Comparison of ENCODE assay signal across 1 cellular context in the genomic region with DNA sequence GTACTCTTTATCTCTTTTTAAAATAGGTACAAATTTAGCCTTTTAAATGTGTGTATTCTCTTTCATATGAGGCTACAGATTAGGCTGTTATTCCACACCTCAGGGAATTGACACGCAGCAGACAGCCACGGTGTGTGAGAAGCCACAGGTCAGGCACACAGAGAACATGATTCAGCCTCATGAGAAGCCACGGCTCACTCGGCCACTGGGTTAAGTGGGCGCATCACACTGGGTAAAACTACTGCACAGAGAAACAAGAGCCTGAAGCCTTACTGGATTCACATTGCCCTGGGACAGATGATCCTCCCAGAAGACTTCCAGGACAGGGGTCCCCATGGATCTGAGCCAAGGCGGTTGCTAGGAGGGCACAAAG.
TF ChIP-seq lines count a peak whose summit lies in the region.

No MANE protein-coding gene starts in this region.

TF ChIP-seq in SK-N-SH treated with all-trans-retinoic acid at 6 μM for 48 hours, 23 proteins besides CTCF, POLR2A, EP300 and RAD21 (continued from another document):
- TF ChIP-seq, protein P1, sequence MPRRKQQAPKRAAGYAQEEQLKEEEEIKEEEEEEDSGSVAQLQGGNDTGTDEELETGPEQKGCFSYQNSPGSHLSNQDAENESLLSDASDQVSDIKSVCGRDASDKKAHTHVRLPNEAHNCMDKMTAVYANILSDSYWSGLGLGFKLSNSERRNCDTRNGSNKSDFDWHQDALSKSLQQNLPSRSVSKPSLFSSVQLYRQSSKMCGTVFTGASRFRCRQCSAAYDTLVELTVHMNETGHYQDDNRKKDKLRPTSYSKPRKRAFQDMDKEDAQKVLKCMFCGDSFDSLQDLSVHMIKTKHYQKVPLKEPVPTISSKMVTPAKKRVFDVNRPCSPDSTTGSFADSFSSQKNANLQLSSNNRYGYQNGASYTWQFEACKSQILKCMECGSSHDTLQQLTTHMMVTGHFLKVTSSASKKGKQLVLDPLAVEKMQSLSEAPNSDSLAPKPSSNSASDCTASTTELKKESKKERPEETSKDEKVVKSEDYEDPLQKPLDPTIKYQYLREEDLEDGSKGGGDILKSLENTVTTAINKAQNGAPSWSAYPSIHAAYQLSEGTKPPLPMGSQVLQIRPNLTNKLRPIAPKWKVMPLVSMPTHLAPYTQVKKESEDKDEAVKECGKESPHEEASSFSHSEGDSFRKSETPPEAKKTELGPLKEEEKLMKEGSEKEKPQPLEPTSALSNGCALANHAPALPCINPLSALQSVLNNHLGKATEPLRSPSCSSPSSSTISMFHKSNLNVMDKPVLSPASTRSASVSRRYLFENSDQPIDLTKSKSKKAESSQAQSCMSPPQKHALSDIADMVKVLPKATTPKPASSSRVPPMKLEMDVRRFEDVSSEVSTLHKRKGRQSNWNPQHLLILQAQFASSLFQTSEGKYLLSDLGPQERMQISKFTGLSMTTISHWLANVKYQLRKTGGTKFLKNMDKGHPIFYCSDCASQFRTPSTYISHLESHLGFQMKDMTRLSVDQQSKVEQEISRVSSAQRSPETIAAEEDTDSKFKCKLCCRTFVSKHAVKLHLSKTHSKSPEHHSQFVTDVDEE (CRISPR knock-in tag; IDR thresholded peaks at IDR 0.05), result no peak
- TF ChIP-seq ISL1 (CRISPR knock-in tag; IDR thresholded peaks at IDR 0.05) (no peak), OSR1 (CRISPR knock-in tag; IDR thresholded peaks at IDR 0.05) (no peak), GLIS3 (CRISPR knock-in tag; IDR thresholded peaks at IDR 0.05) (no peak), PPARA (CRISPR knock-in tag; IDR thresholded peaks at IDR 0.05; ENCODE audit: borderline replicate concordance) (no peak), BACH2 (CRISPR knock-in tag; IDR thresholded peaks at IDR 0.05; ENCODE audit: borderline replicate concordance) (no peak), ZNF70 (CRISPR knock-in tag; IDR thresholded peaks at IDR 0.05) (no peak), ARNTL (CRISPR knock-in tag; IDR thresholded peaks at IDR 0.05; ENCODE audit: borderline replicate concordance, low read depth) (no peak), SNAI2 (CRISPR knock-in tag; IDR thresholded peaks at IDR 0.05) (no peak), TCF4 (CRISPR knock-in tag; IDR thresholded peaks at IDR 0.05; ENCODE audit: borderline replicate concordance) (no peak), CSDC2 (CRISPR knock-in tag; IDR thresholded peaks at IDR 0.05) (no peak), ZNF565 (CRISPR knock-in tag; conservative IDR thresholded peaks at IDR 0.05; ENCODE audit: low read depth) (no peak), ZC3H10 (CRISPR knock-in tag; IDR thresholded peaks at IDR 0.05) (no peak), TOX (CRISPR knock-in tag; IDR thresholded peaks at IDR 0.05; ENCODE audit: borderline replicate concordance) (no peak)
- TF ChIP-seq, protein P2, sequence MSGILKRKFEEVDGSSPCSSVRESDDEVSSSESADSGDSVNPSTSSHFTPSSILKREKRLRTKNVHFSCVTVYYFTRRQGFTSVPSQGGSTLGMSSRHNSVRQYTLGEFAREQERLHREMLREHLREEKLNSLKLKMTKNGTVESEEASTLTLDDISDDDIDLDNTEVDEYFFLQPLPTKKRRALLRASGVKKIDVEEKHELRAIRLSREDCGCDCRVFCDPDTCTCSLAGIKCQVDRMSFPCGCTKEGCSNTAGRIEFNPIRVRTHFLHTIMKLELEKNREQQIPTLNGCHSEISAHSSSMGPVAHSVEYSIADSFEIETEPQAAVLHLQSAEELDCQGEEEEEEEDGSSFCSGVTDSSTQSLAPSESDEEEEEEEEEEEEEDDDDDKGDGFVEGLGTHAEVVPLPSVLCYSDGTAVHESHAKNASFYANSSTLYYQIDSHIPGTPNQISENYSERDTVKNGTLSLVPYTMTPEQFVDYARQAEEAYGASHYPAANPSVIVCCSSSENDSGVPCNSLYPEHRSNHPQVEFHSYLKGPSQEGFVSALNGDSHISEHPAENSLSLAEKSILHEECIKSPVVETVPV (CRISPR knock-in tag; IDR thresholded peaks at IDR 0.05), result no peak
